Comparison of ENCODE assay signal across 11 cellular contexts in the genomic region with DNA sequence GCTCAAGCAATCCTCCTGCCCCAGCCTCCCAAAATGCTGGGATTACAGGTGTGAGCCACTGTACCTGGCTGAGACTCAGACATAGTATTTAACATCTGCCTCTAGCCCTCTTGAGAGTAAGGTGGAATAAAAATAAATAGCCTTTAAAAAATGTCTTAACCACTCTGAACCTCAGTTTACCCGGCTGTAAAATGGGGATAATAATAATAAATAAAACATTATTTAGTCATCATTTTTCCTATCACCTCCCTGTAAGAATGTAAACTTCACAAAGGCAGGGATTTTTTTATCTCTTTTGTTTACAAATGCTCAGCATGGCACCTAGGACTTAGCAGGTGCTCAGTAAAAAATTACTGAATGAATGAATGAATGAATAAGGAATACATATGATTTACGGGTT.
"Had no signal": no experiment of that assay in that cellular context is flagged by ENCODE, and none has a peak within 500 bp of the region (broad histone marks: within the 10 kb centered on the region; RNA-seq: fewer than 3 reads in every experiment).

No MANE protein-coding gene starts in this region.

- H3K4me1 ChIP-seq: HAP-1 had no signal

- H3K9ac ChIP-seq: GM23248 had no signal

- H3K9me3 ChIP-seq: HAP-1 had no signal

- H3K36me3 ChIP-seq: HAP-1 had no signal

- H2AFZ ChIP-seq: GM23248, GM23338 had no signal

- H3K9me3 Mint-ChIP-seq: GM23338, H9, HFFc6 had no signal

- H3K27ac ChIP-seq: GM23248 had no signal

- FAIRE-seq: H1, H54 had no signal

- H3K4me3 ChIP-seq: GM23248, GM23338, HAP-1 had no signal

- H3K4me2 ChIP-seq: GM23338 had no signal

- ATAC-seq: HCT116 had no signal

- H3K27ac Mint-ChIP-seq: GM23338, H9, HFFc6 had no signal

- DNase-seq: GM23248, GOT3, H7, H9, HCEC 1CT, HFFc6 had no signal

- H3K4me3 Mint-ChIP-seq: GM23338, H9, HFFc6 had no signal
